14 cellular contexts compared by ENCODE assay signal in genomic region chr3:62797129-62797528, GRCh38.
DNase-seq lines count a peak whose midpoint lies in the region; TF ChIP-seq lines count a peak whose summit lies in the region.
"Had no signal": no experiment of that assay in that cellular context is flagged by ENCODE, and none has a peak within 500 bp of the region (broad histone marks: within the 10 kb centered on the region; RNA-seq: fewer than 3 reads in every experiment).

No MANE protein-coding gene starts in this region.

- H3K36me3 ChIP-seq in DOHH2 (ENCODE audit: control insufficient read depth, low read length): peaks cover 10% of the 10 kb centered on the region
- H3K36me3 ChIP-seq in WERI-Rb-1: no peaks in the 10 kb centered on the region; the same call in 1 of the 2 replicates
- no peaks in the 10 kb centered on the region for H3K36me3 ChIP-seq in mesendoderm (ENCODE audit: control insufficient read depth, insufficient read depth, low read length)
- no peaks in the 10 kb centered on the region for H3K36me3 ChIP-seq in testis (ENCODE audit: low read depth, missing control alignments)

- no peaks in the 10 kb centered on the region for H3K9me2 ChIP-seq in DOHH2 (replicated peaks; ENCODE audit: control insufficient read depth, low read length)

- H3K4me2 ChIP-seq in DOHH2 (ENCODE audit: low read length) (peak overlapping the region; percentile 84), mesendoderm (ENCODE audit: low read length) (no peak overlapping the region)

- H2BK15ac ChIP-seq in mesendoderm (replicated peaks; ENCODE audit: low read depth): no peak overlapping the region

- DNase-seq in NCI-H69 (lab: John Stamatoyannopoulos, UW) (peak; percentile 36), WERI-Rb-1 (no peak), mesendoderm (no peak), NCI-H1092 (lab: John Stamatoyannopoulos, UW) (no peak), testis (no peak), GM13976 (ENCODE audit: low spot score) (no peak)
- DNase-seq in stimulated activated CD4-positive, alpha-beta T cell treated with anti-CD3 and anti-CD28 coated beads, Interleukin-2, amount 100 ng/mL, for 48 hours: no peak
- DNase-seq: CD8-positive, alpha-beta T cell; COR-L47; DMS153; DMS79 treated with DMSO at 0.1 percent for 48 hours; GDM1 had no signal

- no peak overlapping the region for H3K23ac ChIP-seq in mesendoderm (ENCODE audit: low read length)

- TF ChIP-seq CTCF in DOHH2 (IDR thresholded peaks at IDR 0.05; ENCODE audit: low read depth, low read length, poor library complexity, severe bottlenecking) (no peak), WERI-Rb-1 (IDR thresholded peaks at IDR 0.05; ENCODE audit: low read depth, low read length) (no peak), testis (IDR thresholded peaks at IDR 0.05) (no peak), GM13976 (IDR thresholded peaks at IDR 0.05; ENCODE audit: borderline replicate concordance, control extremely low read depth, extremely low read depth, insufficient read depth, missing control alignments) (no peak)

- H3K9me3 ChIP-seq in DOHH2 (ENCODE audit: control insufficient read depth, insufficient read depth, low read length) (no peaks in the 10 kb centered on the region), WERI-Rb-1 (ENCODE audit: severe bottlenecking) (no peaks in the 10 kb centered on the region), testis (no peaks in the 10 kb centered on the region)

- intact Hi-C loops in testis (cut with DNase I; ENCODE audit: low total_unique reads): no loop called here

- H3K79me2 ChIP-seq in DOHH2 (ENCODE audit: control insufficient read depth, low read length) (peaks cover 54% of the 10 kb centered on the region), mesendoderm (ENCODE audit: control insufficient read depth, insufficient read depth, low read length) (no peaks in the 10 kb centered on the region)

- H4K20me1 ChIP-seq in DOHH2 (ENCODE audit: control insufficient read depth, insufficient read depth, low read depth, low read length): no peaks in the 10 kb centered on the region

- H2BK120ac ChIP-seq in mesendoderm (ENCODE audit: low read depth, low read length): no peak overlapping the region

- no peak overlapping the region for H3K56ac ChIP-seq in mesendoderm (ENCODE audit: low read length)

- peak overlapping the region; percentile 96 for H3K27ac ChIP-seq in DOHH2 (ENCODE audit: low read depth, low read length)
- H3K27ac ChIP-seq in WERI-Rb-1: peak overlapping the region; percentile 20; the same call in 1 of the 2 replicates
- no peak overlapping the region for H3K27ac ChIP-seq in mesendoderm (ENCODE audit: low read depth, low read length)
- H3K27ac ChIP-seq in testis: no peak overlapping the region
- H3K27ac ChIP-seq: 22Rv1 had no signal

- no peak overlapping the region for H3K9ac ChIP-seq in mesendoderm (ENCODE audit: low read length)

- in situ Hi-C loops in GM13976 (cut with MboI; ENCODE audit: low sequenced_read_pairs, unreplicated experiment): no loop called here

- H3K27me3 ChIP-seq in DOHH2 (ENCODE audit: control insufficient read depth, low read length) (no peaks in the 10 kb centered on the region), WERI-Rb-1 (ENCODE audit: insufficient read depth, low read depth, severe bottlenecking) (no peaks in the 10 kb centered on the region), mesendoderm (ENCODE audit: insufficient read depth, low read length, poor library complexity) (no peaks in the 10 kb centered on the region), testis (no peaks in the 10 kb centered on the region)

- peaks cover 28% of the 10 kb centered on the region for H3F3A ChIP-seq in DOHH2 (ENCODE audit: control insufficient read depth, insufficient read depth)

- no peak for TF ChIP-seq POLR2A in testis (IDR thresholded peaks at IDR 0.05)

- no peak overlapping the region for H4K5ac ChIP-seq in mesendoderm (ENCODE audit: low read length)

- WGBS in mesendoderm (ENCODE audit: extremely low coverage, insufficient coverage, low lambda C conversion rate): no CpG with 5 or more reads among the region's 3 CpGs
- 72 to 94% methylated on average over 2 to 3 of the region's 3 CpGs for WGBS in testis, 2 donors

- no peak overlapping the region for H2AK5ac ChIP-seq in mesendoderm (ENCODE audit: low read length)

- no peak overlapping the region for H4K8ac ChIP-seq in mesendoderm (ENCODE audit: low read depth, low read length)

- no peak overlapping the region for H3K18ac ChIP-seq in mesendoderm (ENCODE audit: low read length)

- H3K4me3 ChIP-seq in DOHH2 (ENCODE audit: low read length) (peak overlapping the region; percentile 71), WERI-Rb-1 (ENCODE audit: low read depth, low read length) (no peak overlapping the region), mesendoderm (ENCODE audit: low read length) (no peak overlapping the region), testis (no peak overlapping the region)

- H2BK5ac ChIP-seq in mesendoderm (ENCODE audit: low read length): no peak overlapping the region

- H3K4me1 ChIP-seq in DOHH2 (ENCODE audit: control insufficient read depth, low read length): peaks cover 98% of the 10 kb centered on the region
- no peaks in the 10 kb centered on the region for H3K4me1 ChIP-seq in mesendoderm (ENCODE audit: control insufficient read depth, low read depth, low read length)
- no peaks in the 10 kb centered on the region for H3K4me1 ChIP-seq in testis

- H3K4ac ChIP-seq in mesendoderm (ENCODE audit: low read depth, low read length): peak overlapping the region; percentile 55

- no peaks in the 10 kb centered on the region for H3K79me1 ChIP-seq in mesendoderm (ENCODE audit: low read length)

Comparison
In these comparisons a context has a peak if more than half of its experiments do, and no peak if none do; other contexts are left out.
1. H3K27ac ChIP-seq: peak in DOHH2 (single experiment) and WERI-Rb-1 (single experiment); none in mesendoderm (single experiment) and testis (0 of 2).